Comparison of ENCODE assay signal across 23 cellular contexts in genomic region chr14:93579178-93579577, GRCh38.
"Had no signal": no experiment of that assay in that cellular context is flagged by ENCODE, and none has a peak within 500 bp of the region (broad histone marks: within the 10 kb centered on the region; RNA-seq: fewer than 3 reads in every experiment).

No MANE protein-coding gene starts in this region.

- ATAC-seq: gastrocnemius medialis, heart right ventricle, left cardiac atrium, left lung, left ventricle myocardium superior, lower lobe of right lung, mucosa of descending colon had no signal

- DNase-seq: dermis blood vessel endothelial cell; effector CD4-positive, alpha-beta T cell; effector memory CD4-positive, alpha-beta T cell; foreskin melanocyte; gastrocnemius medialis; glutamatergic neuron; head of caudate nucleus; heart right ventricle; hippocampal formation; left cardiac atrium; left lung; left ventricle myocardium superior; lower lobe of right lung; mesenchymal stem cell; mucosa of descending colon; naive B cell had no signal

- H3K36me3 ChIP-seq: esophagus muscularis mucosa, gastrocnemius medialis, heart right ventricle, left lung, lower lobe of right lung had no signal

- H3K27ac ChIP-seq: coronary artery, esophagus muscularis mucosa, gastrocnemius medialis, heart right ventricle, left lung, lower lobe of right lung had no signal

- FAIRE-seq: colon, endothelial cell of umbilical vein, islet of Langerhans, keratinocyte had no signal

- H3K4me3 ChIP-seq: coronary artery, dorsolateral prefrontal cortex, esophagus muscularis mucosa, gastrocnemius medialis, heart right ventricle, left lung, lower lobe of right lung, mucosa of descending colon had no signal

- H3K4me1 ChIP-seq: esophagus muscularis mucosa, gastrocnemius medialis, heart right ventricle, left lung, lower lobe of right lung had no signal

- H3K9me3 ChIP-seq: esophagus muscularis mucosa, gastrocnemius medialis, heart right ventricle, left lung, lower lobe of right lung, mucosa of descending colon had no signal

- H3K27me3 ChIP-seq: dorsolateral prefrontal cortex, gastrocnemius medialis, heart right ventricle had no signal
